Comparison of ENCODE assay signal across 2 cellular contexts in genomic region chr2:238267884-238268680, GRCh38.
TF ChIP-seq lines count a peak whose summit lies in the region.

No MANE protein-coding gene starts in this region.

TF ChIP-seq in A549, 52 proteins besides CTCF, POLR2A, EP300 and RAD21:
- TF ChIP-seq MAFK (IDR thresholded peaks at IDR 0.05; ENCODE audit: partially characterized antibody): no peak
- no peak for TF ChIP-seq KDM5A (IDR thresholded peaks at IDR 0.05)
- TF ChIP-seq HEYL (CRISPR knock-in tag; IDR thresholded peaks at IDR 0.05): no peak
- no peak for TF ChIP-seq PBX3 (IDR thresholded peaks at IDR 0.05)
- TF ChIP-seq NR3C1 (IDR thresholded peaks at IDR 0.05): no peak
- TF ChIP-seq ZSCAN20 (CRISPR knock-in tag; IDR thresholded peaks at IDR 0.05): no peak

TF ChIP-seq in IMR-90, 13 proteins besides CTCF, POLR2A, EP300 and RAD21:
- TF ChIP-seq MXI1 (IDR thresholded peaks at IDR 0.05; ENCODE audit: borderline replicate concordance, low read depth, low read length) (no peak), USF2 (IDR thresholded peaks at IDR 0.05; ENCODE audit: low read depth, low read length) (no peak), CHD1 (IDR thresholded peaks at IDR 0.05; ENCODE audit: low read depth, low read length) (no peak), ELK1 (IDR thresholded peaks at IDR 0.05; ENCODE audit: borderline replicate concordance, low read depth, low read length) (no peak), CEBPB (IDR thresholded peaks at IDR 0.05; ENCODE audit: low read depth, low read length) (no peak), FOS (IDR thresholded peaks at IDR 0.05; ENCODE audit: low read depth, low read length) (no peak), MAZ (IDR thresholded peaks at IDR 0.05; ENCODE audit: borderline replicate concordance, low read depth, low read length) (no peak)
